8 cellular contexts compared by ENCODE assay signal in genomic region chr1:145891587-145892485, GRCh38. TPM values are rescaled to one million over a fixed set of nuclear protein-coding genes. Genes with fewer than 3 reads are reported as not detected.
DNase-seq lines count a peak whose midpoint lies in the region; ATAC-seq and TF ChIP-seq lines count a peak whose summit lies in the region.

No MANE protein-coding gene starts in this region.

- ATAC-seq in body of pancreas (peak; percentile 96), GM19328 (IDR thresholded peaks at IDR 0.05; ENCODE audit: unreplicated experiment) (no peak)

- 0 to 4% methylated on average over 6 of the region's 6 CpGs for WGBS in body of pancreas, 2 donors

- no peaks in the 10 kb centered on the region for H3K27me3 ChIP-seq in body of pancreas

- no peaks in the 10 kb centered on the region for H3K9me3 ChIP-seq in body of pancreas

- H3K4me1 ChIP-seq in body of pancreas, result peaks cover 30% of the 10 kb centered on the region

- H3K4me3 ChIP-seq in body of pancreas, result no peak overlapping the region

- DNase-seq in SIG-M5 treated with dmso at 0.1 percent for 504 hours (lab: John Stamatoyannopoulos, UW; ENCODE audit: unreplicated experiment), result peak; percentile 90
- DNase-seq in SIG-M5 (lab: John Stamatoyannopoulos, UW), result no peak
- peak; percentile 98 to 99 for DNase-seq in NCI-H187 (lab: John Stamatoyannopoulos, UW)
- DNase-seq in T1000 (lab: John Stamatoyannopoulos, UW), result peak; percentile 92
- peak; percentile 97 to 99 (median 98) for DNase-seq in body of pancreas
- peak; percentile 80 to 90 for DNase-seq in hippocampal formation (lab: John Stamatoyannopoulos, UW)
- DNase-seq in putamen (ENCODE audit: low spot score), result peak; percentile 84

- H3K27ac ChIP-seq in body of pancreas, result peak overlapping the region; percentile 86 to 95 (median 92)

- H3K36me3 ChIP-seq in body of pancreas (replicated peaks in 1 of 2; ENCODE audit: insufficient read depth in 1 of 2, low read depth in 2 of 2), result no peaks in the 10 kb centered on the region

- TF ChIP-seq POLR2A in body of pancreas (IDR thresholded peaks at IDR 0.05), result peak in 2 of 3 donors; percentile 48 to 53

- TF ChIP-seq CTCF in body of pancreas (IDR thresholded peaks at IDR 0.05), result peak; percentile 86 to 99 (median 99)

- intact Hi-C loops in body of pancreas (cut with DNase I), result no loop called here

RNA-seq across cellular contexts. Expression of gene ANKRD35, which starts 6.2 kb away (rescaled TPM):
- total RNA-seq in body of pancreas, result 1 to 10 TPM in 1 of 2 donors, under 1 TPM in 1; 0.26 to 1.3 TPM

RNA-seq across cellular contexts. Expression of gene ITGA10, which starts 18.0 kb away (rescaled TPM):
- total RNA-seq in body of pancreas, result 1 to 10 TPM; 4.0 to 5.7 TPM

RNA-seq across cellular contexts. Expression of gene PEX11B, which starts 26.7 kb away (rescaled TPM):
- total RNA-seq in body of pancreas, result 10 to 100 TPM; 10.5 to 11.4 TPM

RNA-seq across cellular contexts. Expression of gene PIAS3, which starts 33.0 kb away (rescaled TPM):
- total RNA-seq in body of pancreas, result 10 to 100 TPM; 14.2 to 17.6 TPM

RNA-seq across cellular contexts. Expression of gene RBM8A, which starts 35.4 kb away (rescaled TPM):
- total RNA-seq in body of pancreas, result 10 to 100 TPM; 47.2 to 70.2 TPM
